Comparison of ENCODE assay signal across 8 cellular contexts in the genomic region with DNA sequence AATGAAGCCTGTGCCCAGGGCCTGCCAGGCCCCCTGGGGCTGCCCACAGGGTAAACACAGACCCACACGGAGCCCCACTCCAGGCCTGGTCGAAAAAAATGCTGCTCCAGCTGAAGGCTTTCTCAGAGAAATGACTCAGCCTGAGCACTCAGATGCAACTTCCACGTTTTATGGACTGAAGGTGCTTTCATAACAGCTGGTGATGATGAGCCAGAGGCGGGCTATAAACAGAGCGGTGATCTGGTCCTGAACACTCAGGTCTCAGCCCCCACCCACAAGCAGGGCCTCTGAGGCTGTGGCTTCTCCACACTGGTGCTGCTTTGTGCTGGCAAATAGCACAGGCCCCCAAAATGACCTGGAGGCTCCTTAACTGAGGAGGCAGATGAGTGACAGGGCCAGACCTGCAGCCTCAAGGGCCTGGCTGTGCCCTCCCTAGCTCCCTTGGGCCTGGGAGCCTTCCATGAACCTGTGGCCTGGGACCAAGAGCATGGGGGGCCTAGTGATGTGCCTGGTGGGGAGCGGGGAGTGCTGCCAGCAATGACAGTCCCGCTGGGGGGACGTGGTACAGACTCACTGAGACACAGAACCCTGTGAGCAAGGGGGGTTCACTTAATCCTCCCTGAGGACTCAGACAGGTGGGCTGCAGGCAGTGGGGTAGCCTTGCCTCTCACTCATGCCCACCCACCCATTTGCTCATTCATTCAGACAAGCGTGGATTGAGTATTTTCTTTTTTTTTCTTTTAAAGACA. TPM values are rescaled to one million over a fixed set of nuclear protein-coding genes. Genes with fewer than 3 reads are reported as not detected.
DNase-seq lines count a peak whose midpoint lies in the region; ATAC-seq and TF ChIP-seq lines count a peak whose summit lies in the region.

No MANE protein-coding gene starts in this region.

- POLR2A ChIA-PET in PC-9 (lab: Charles Lee; ENCODE audit: unreplicated experiment), result no interaction called here

- H3K27ac ChIP-seq in BLaER1 (0 out of 2 replicates have a peak overlapping the region, but pooled peaks have one; percentile 55), PC-9 (no peak overlapping the region)

- H2AFZ ChIP-seq in PC-9, result no peak overlapping the region

- H4K20me1 ChIP-seq in BLaER1 (peaks cover 6% of the 10 kb centered on the region; the same call in 1 of the 2 replicates), PC-9 (ENCODE audit: insufficient read depth) (no peaks in the 10 kb centered on the region)

- H3K4me3 ChIP-seq in BLaER1, result no peak overlapping the region
- no peak overlapping the region for H3K4me3 ChIP-seq in PC-9
- no peak overlapping the region for H3K4me3 ChIP-seq in skeletal muscle satellite cell (ENCODE audit: low read length)

- peaks cover 6% of the 10 kb centered on the region; the same call in 1 of the 2 replicates for H3F3A ChIP-seq in PC-9 (ENCODE audit: insufficient read depth, low read depth)

- no peaks in the 10 kb centered on the region for H3K9me2 ChIP-seq in PC-9 (ENCODE audit: insufficient read depth)

- H3K79me2 ChIP-seq in PC-9 (ENCODE audit: low read depth), result no peaks in the 10 kb centered on the region

- peaks cover 18% of the 10 kb centered on the region; the same call in 1 of the 2 replicates for H3K36me3 ChIP-seq in BLaER1
- no peaks in the 10 kb centered on the region for H3K36me3 ChIP-seq in PC-9 (ENCODE audit: low read depth)
- no peaks in the 10 kb centered on the region for H3K36me3 ChIP-seq in skeletal muscle satellite cell (ENCODE audit: insufficient read depth, low read length)

- no peak overlapping the region for H3K9ac ChIP-seq in BLaER1
- peak overlapping the region; percentile 19 for H3K9ac ChIP-seq in skeletal muscle satellite cell (ENCODE audit: low read depth, low read length)

- DNase-seq in PC-9 (peak; percentile 25 to 70), dedifferentiated amniotic fluid mesenchymal stem cell (ENCODE audit: extremely low spot score) (peak; percentile 70), NCI-H2227 (lab: John Stamatoyannopoulos, UW; ENCODE audit: unreplicated experiment) (no peak), pons (ENCODE audit: low spot score) (no peak)

- intact Hi-C loops in PC-9 (cut with micrococcal nuclease; ENCODE audit: unreplicated experiment), result no loop called here

- TF ChIP-seq CTCF in PC-9 (conservative IDR thresholded peaks at IDR 0.05), result no peak

- no peaks in the 10 kb centered on the region for H3K9me3 ChIP-seq in BLaER1
- no peaks in the 10 kb centered on the region for H3K9me3 ChIP-seq in PC-9 (ENCODE audit: insufficient read depth, low read depth)
- H3K9me3 ChIP-seq in skeletal muscle satellite cell (replicated peaks; ENCODE audit: low read length), result no peaks in the 10 kb centered on the region

- ATAC-seq in GM18861 (IDR thresholded peaks at IDR 0.05; ENCODE audit: unreplicated experiment), result peak; percentile 93
- peak; percentile 74 for ATAC-seq in HG03045 (IDR thresholded peaks at IDR 0.05; ENCODE audit: unreplicated experiment)

- H3K27me3 ChIP-seq in BLaER1 (no peaks in the 10 kb centered on the region), PC-9 (ENCODE audit: insufficient read depth, low read depth) (no peaks in the 10 kb centered on the region), skeletal muscle satellite cell (ENCODE audit: control insufficient read depth, insufficient read depth, low read length) (peaks cover 3% of the 10 kb centered on the region)

- BruUV-seq in PC-9 (replicated peaks; lab: Mats Ljungman, UMichigan), result no TSS peak

- H3K4me1 ChIP-seq in BLaER1 (peaks cover 23% of the 10 kb centered on the region), PC-9 (replicated peaks; ENCODE audit: insufficient read depth) (no peaks in the 10 kb centered on the region; the same call in none of the 2 replicates), skeletal muscle satellite cell (ENCODE audit: control insufficient read depth, insufficient read depth, low read length) (peaks cover 10% of the 10 kb centered on the region)

- H3K4me2 ChIP-seq in BLaER1 (peak overlapping the region; percentile 47), PC-9 (peak overlapping the region; percentile 1; the same call in 1 of the 2 replicates), skeletal muscle satellite cell (ENCODE audit: low read length) (peak overlapping the region; percentile 43)

- CTCF ChIA-PET in PC-9 (lab: Charles Lee), result no interaction called here

RNA-seq across cellular contexts. Expression of a gene that starts 23.0 kb away (rescaled TPM):
- 48.7 and 50.4 TPM in 2 replicates for total RNA-seq in PC-9 (2021)
- total RNA-seq in skeletal muscle satellite cell (2012; rRNA removed), result 38.5 and 43.2 TPM in 2 replicates

RNA-seq across cellular contexts. Expression of a gene that starts 38.9 kb away (rescaled TPM):
- total RNA-seq in PC-9 (2021), result 2.1 and 3.8 TPM in 2 replicates
- 10.7 and 18.8 TPM in 2 replicates for total RNA-seq in skeletal muscle satellite cell (2012; rRNA removed)

RNA-seq across cellular contexts. Expression of a gene that starts 57.7 kb away (rescaled TPM):
- 26.4 and 27.1 TPM in 2 replicates for total RNA-seq in PC-9 (2021)
- 3.8 and 6.8 TPM in 2 replicates for total RNA-seq in skeletal muscle satellite cell (2012; rRNA removed)

Comparison
In these comparisons a context has a peak if more than half of its experiments do, and no peak if none do; other contexts are left out.
1. DNase-seq: peak in PC-9 (2 of 2) and dedifferentiated amniotic fluid mesenchymal stem cell (single experiment); none in NCI-H2227 (single experiment) and pons (single experiment).
2. Peak in every context shown above with its lines, with median percentiles within 50 percentile points of each other: H3K4me2 ChIP-seq.